21 cellular contexts compared by ENCODE assay signal in genomic region chr3:79973917-79974595, GRCh38.
DNase-seq lines count a peak whose midpoint lies in the region; ATAC-seq, FAIRE-seq and TF ChIP-seq lines count a peak whose summit lies in the region.
"Had no signal": no experiment of that assay in that cellular context is flagged by ENCODE, and none has a peak within 500 bp of the region (broad histone marks: within the 10 kb centered on the region; RNA-seq: fewer than 3 reads in every experiment).

No MANE protein-coding gene starts in this region.

- no peak for FAIRE-seq in astrocyte (lab: Jason Lieb, UNC)
- FAIRE-seq: GM12878, GM18507, GM19239 had no signal

- TF ChIP-seq POLR2A in upper lobe of left lung (IDR thresholded peaks at IDR 0.05), result no peak

- no peak overlapping the region for H3K4me2 ChIP-seq in astrocyte (ENCODE audit: low read length)

- peaks cover 5% of the 10 kb centered on the region for H3K4me1 ChIP-seq in astrocyte (ENCODE audit: insufficient read depth, low read length)
- no peaks in the 10 kb centered on the region for H3K4me1 ChIP-seq in upper lobe of left lung
- H3K4me1 ChIP-seq: Caco-2, SJCRH30 had no signal

- 76 to 81% methylated on average over 5 of the region's 5 CpGs for WGBS in upper lobe of left lung, 2 donors

- H4K20me1 ChIP-seq in astrocyte (ENCODE audit: insufficient read depth, low read length), result no peaks in the 10 kb centered on the region

- H3K9me3 Mint-ChIP-seq in activated naive CD4-positive, alpha-beta T cell treated with anti-CD3 and anti-CD28 coated beads, Interleukin-2, amount 10 ng/mL, durations not matched to agents 7 days and 5 days, result peaks cover 14% of the 10 kb centered on the region
- H3K9me3 Mint-ChIP-seq in astrocyte (ENCODE audit: unreplicated experiment) (no peaks in the 10 kb centered on the region), osteocyte (ENCODE audit: unreplicated experiment) (peaks cover 12% of the 10 kb centered on the region)

- H3K4me3 Mint-ChIP-seq in activated naive CD4-positive, alpha-beta T cell treated with anti-CD3 and anti-CD28 coated beads, Interleukin-2, amount 10 ng/mL, durations not matched to agents 7 days and 5 days, result no peak overlapping the region
- H3K4me3 Mint-ChIP-seq in astrocyte (ENCODE audit: unreplicated experiment) (no peak overlapping the region), osteocyte (ENCODE audit: unreplicated experiment) (no peak overlapping the region)
- H3K4me3 Mint-ChIP-seq: IgD-negative memory B cell had no signal

- H3K9me3 ChIP-seq in astrocyte (ENCODE audit: insufficient read depth, low read depth, low read length) (no peaks in the 10 kb centered on the region), upper lobe of left lung (no peaks in the 10 kb centered on the region)
- H3K9me3 ChIP-seq: Caco-2, HAP-1, SJCRH30 had no signal

- ATAC-seq in upper lobe of left lung (ENCODE audit: low FRiP score in 2 of 2) (no peak), GM18511 (IDR thresholded peaks at IDR 0.05; ENCODE audit: unreplicated experiment) (no peak)
- ATAC-seq: GM12878, Panc1 had no signal

- peak overlapping the region; percentile 52 for H3K27ac Mint-ChIP-seq in activated naive CD4-positive, alpha-beta T cell treated with anti-CD3 and anti-CD28 coated beads, Interleukin-2, amount 10 ng/mL, durations not matched to agents 7 days and 5 days
- no peak overlapping the region for H3K27ac Mint-ChIP-seq in astrocyte (ENCODE audit: unreplicated experiment)
- H3K27ac Mint-ChIP-seq in osteocyte (ENCODE audit: unreplicated experiment), result peak overlapping the region; percentile 69
- H3K27ac Mint-ChIP-seq: IgD-negative memory B cell had no signal

- no peaks in the 10 kb centered on the region for H3K27me3 ChIP-seq in astrocyte (ENCODE audit: insufficient read depth, low read length)
- H3K27me3 ChIP-seq in upper lobe of left lung, result no peaks in the 10 kb centered on the region
- H3K27me3 ChIP-seq: SJCRH30 had no signal

- H3K36me3 ChIP-seq in astrocyte (ENCODE audit: insufficient read depth, low read length) (no peaks in the 10 kb centered on the region), upper lobe of left lung (no peaks in the 10 kb centered on the region)
- H3K36me3 ChIP-seq: HAP-1, SJCRH30 had no signal

- DNase-seq in activated naive CD4-positive, alpha-beta T cell treated with anti-CD3 and anti-CD28 coated beads, Interleukin-2, amount 10 ng/mL, durations not matched to agents 7 days and 5 days, result no peak
- no peak for DNase-seq in activated naive CD4-positive, alpha-beta T cell treated with anti-CD3 and anti-CD28 coated beads, Interleukin-2, amount 50 U/mL, for 16 hours
- DNase-seq in astrocyte (ENCODE audit: low read depth), result peak; percentile 48
- peak; percentile 10 for DNase-seq in epithelial cell of prostate (ENCODE audit: low read depth, low spot score)
- DNase-seq in osteocyte (ENCODE audit: extremely low spot score, unreplicated experiment), result no peak
- no peak for DNase-seq in upper lobe of left lung
- no peak for DNase-seq in stimulated activated CD8-positive, alpha-beta memory T cell treated with anti-CD3 and anti-CD28 coated beads, Interleukin-4, amount 100 ng/mL, for 48 hours
- DNase-seq: AML-193, Caco-2, DMS79, MV-4-11, NCI-H446 treated with DMSO at 0.1 percent for 48 hours, NCI-H774, SJCRH30 had no signal

- no peak overlapping the region for H2AFZ ChIP-seq in astrocyte (ENCODE audit: low read depth, low read length)

- CTCF ChIA-PET in activated naive CD4-positive, alpha-beta T cell treated with anti-CD3 and anti-CD28 coated beads, Interleukin-2, amount 10 ng/mL, durations not matched to agents 7 days and 5 days (lab: Charles Lee), result no interaction called here

- no peaks in the 10 kb centered on the region for H3K79me2 ChIP-seq in astrocyte (ENCODE audit: insufficient read depth, low read length)

- no peaks in the 10 kb centered on the region for H3K36me3 Mint-ChIP-seq in activated naive CD4-positive, alpha-beta T cell treated with anti-CD3 and anti-CD28 coated beads, Interleukin-2, amount 10 ng/mL, durations not matched to agents 7 days and 5 days
- no peaks in the 10 kb centered on the region for H3K36me3 Mint-ChIP-seq in astrocyte (ENCODE audit: low read depth, unreplicated experiment)
- no peaks in the 10 kb centered on the region for H3K36me3 Mint-ChIP-seq in osteocyte (ENCODE audit: unreplicated experiment)
- H3K36me3 Mint-ChIP-seq: IgD-negative memory B cell had no signal

- H3K4me3 ChIP-seq in astrocyte (ENCODE audit: insufficient read depth, low read depth, low read length) (no peak overlapping the region), upper lobe of left lung (no peak overlapping the region)
- H3K4me3 ChIP-seq: GM12878, HAP-1, SJCRH30 had no signal

- no peak for TF ChIP-seq CTCF in astrocyte (IDR thresholded peaks at IDR 0.05; ENCODE audit: insufficient read depth, low read depth, low read length)
- no peak for TF ChIP-seq CTCF in osteocyte (IDR thresholded peaks at IDR 0.05)
- TF ChIP-seq CTCF in upper lobe of left lung (IDR thresholded peaks at IDR 0.05), result no peak

- H3K27me3 Mint-ChIP-seq in activated naive CD4-positive, alpha-beta T cell treated with anti-CD3 and anti-CD28 coated beads, Interleukin-2, amount 10 ng/mL, durations not matched to agents 7 days and 5 days, result no peaks in the 10 kb centered on the region
- H3K27me3 Mint-ChIP-seq in astrocyte (ENCODE audit: low read depth, unreplicated experiment) (no peaks in the 10 kb centered on the region), osteocyte (ENCODE audit: unreplicated experiment) (no peaks in the 10 kb centered on the region)
- H3K27me3 Mint-ChIP-seq: IgD-negative memory B cell had no signal

- TF ChIP-seq EP300 in upper lobe of left lung (IDR thresholded peaks at IDR 0.05), result no peak

- H3K27ac ChIP-seq in astrocyte (ENCODE audit: low read depth, low read length) (no peak overlapping the region), epithelial cell of prostate (no peak overlapping the region), upper lobe of left lung (no peak overlapping the region)
- H3K27ac ChIP-seq: SJCRH30 had no signal

- H3K9ac ChIP-seq in astrocyte (ENCODE audit: low read length), result no peak overlapping the region

- no peaks in the 10 kb centered on the region for H3K4me1 Mint-ChIP-seq in activated naive CD4-positive, alpha-beta T cell treated with anti-CD3 and anti-CD28 coated beads, Interleukin-2, amount 10 ng/mL, durations not matched to agents 7 days and 5 days
- peaks cover 11% of the 10 kb centered on the region for H3K4me1 Mint-ChIP-seq in astrocyte (ENCODE audit: low read depth, unreplicated experiment)
- H3K4me1 Mint-ChIP-seq in osteocyte (ENCODE audit: unreplicated experiment), result peaks cover 34% of the 10 kb centered on the region
- H3K4me1 Mint-ChIP-seq: IgD-negative memory B cell had no signal

Comparison
In these comparisons a context has a peak if more than half of its experiments do, and no peak if none do; other contexts are left out.
1. DNase-seq: peak in astrocyte (single experiment) and epithelial cell of prostate (single experiment); none in activated naive CD4-positive, alpha-beta T cell treated with anti-CD3 and anti-CD28 coated beads, Interleukin-2, amount 10 ng/mL, durations not matched to agents 7 days and 5 days (single experiment), activated naive CD4-positive, alpha-beta T cell treated with anti-CD3 and anti-CD28 coated beads, Interleukin-2, amount 50 U/mL, for 16 hours (single experiment), osteocyte (single experiment), upper lobe of left lung (0 of 2) and stimulated activated CD8-positive, alpha-beta memory T cell treated with anti-CD3 and anti-CD28 coated beads, Interleukin-4, amount 100 ng/mL, for 48 hours (single experiment).